Comparison of ENCODE assay signal across 1 cellular context in the genomic region with DNA sequence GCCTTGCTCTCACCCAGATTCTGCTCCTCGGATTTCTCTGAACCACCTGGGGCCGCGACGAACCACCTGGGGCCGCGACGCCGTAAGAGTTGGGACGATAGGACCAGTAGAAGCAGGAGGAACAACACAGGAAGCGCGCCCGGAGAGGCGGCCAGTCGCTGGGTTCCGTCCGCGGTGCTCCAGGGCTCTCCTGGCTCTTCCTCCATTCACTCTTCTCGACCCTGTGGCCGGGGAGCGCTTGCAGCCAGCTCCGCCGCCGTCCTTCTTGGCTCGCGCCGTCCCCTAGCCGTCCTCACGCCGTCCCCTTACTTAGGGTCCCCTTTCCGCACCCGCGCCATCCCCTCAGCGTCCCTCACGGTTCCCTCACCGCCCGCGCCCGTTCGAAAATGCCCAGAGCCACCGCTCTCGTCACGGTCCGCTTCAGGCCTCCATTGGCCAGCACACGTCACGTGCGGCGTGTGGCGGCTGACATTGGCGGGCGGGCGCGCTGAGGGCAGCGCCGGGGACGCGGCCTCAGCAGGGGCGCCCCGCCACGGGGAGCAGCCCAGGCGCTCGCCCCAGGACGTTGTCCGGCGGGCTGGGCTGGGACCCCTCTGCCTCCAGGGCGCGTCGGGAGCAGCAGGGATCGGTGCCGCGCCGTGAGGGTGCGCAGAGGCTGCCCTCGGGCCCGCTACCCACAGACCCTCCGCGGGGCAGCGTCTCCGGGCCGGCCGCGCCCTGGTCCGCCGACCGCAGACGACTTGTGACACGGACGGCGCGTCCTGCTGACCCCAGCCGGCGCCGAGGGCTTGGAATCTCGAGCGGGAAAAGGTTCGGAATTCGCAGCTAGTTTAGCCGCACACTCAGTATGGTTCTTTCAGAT.
A peak's percentile ranks its signal among the peaks of the same experiment; 100 is the strongest.
TF ChIP-seq lines count a peak whose summit lies in the region.

No MANE protein-coding gene starts in this region.

TF ChIP-seq in K562, 482 proteins besides CTCF, POLR2A, EP300 and RAD21 (continued from another document):
- TF ChIP-seq, protein P1, sequence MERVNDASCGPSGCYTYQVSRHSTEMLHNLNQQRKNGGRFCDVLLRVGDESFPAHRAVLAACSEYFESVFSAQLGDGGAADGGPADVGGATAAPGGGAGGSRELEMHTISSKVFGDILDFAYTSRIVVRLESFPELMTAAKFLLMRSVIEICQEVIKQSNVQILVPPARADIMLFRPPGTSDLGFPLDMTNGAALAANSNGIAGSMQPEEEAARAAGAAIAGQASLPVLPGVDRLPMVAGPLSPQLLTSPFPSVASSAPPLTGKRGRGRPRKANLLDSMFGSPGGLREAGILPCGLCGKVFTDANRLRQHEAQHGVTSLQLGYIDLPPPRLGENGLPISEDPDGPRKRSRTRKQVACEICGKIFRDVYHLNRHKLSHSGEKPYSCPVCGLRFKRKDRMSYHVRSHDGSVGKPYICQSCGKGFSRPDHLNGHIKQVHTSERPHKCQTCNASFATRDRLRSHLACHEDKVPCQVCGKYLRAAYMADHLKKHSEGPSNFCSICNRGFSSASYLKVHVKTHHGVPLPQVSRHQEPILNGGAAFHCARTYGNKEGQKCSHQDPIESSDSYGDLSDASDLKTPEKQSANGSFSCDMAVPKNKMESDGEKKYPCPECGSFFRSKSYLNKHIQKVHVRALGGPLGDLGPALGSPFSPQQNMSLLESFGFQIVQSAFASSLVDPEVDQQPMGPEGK (CRISPR knock-in tag; IDR thresholded peaks at IDR 0.05; ENCODE audit: borderline replicate concordance): no peak
- TF ChIP-seq ZNF174 (CRISPR knock-in tag; IDR thresholded peaks at IDR 0.05) (no peak), MXI1 (IDR thresholded peaks at IDR 0.05; ENCODE audit: low read depth, low read length) (no peak), RBBP5 (IDR thresholded peaks at IDR 0.05; ENCODE audit: borderline replicate concordance, insufficient read depth, low read length, poor library complexity, severe bottlenecking) (peak; percentile 92), SMARCB1 (IDR thresholded peaks at IDR 0.05; ENCODE audit: insufficient read length, low read depth) (no peak), DNMT1 (IDR thresholded peaks at IDR 0.05) (no peak), POU5F1 (IDR thresholded peaks at IDR 0.05; ENCODE audit: borderline replicate concordance, low read depth, low read length, partially characterized antibody) (no peak), RFX7 (CRISPR knock-in tag; IDR thresholded peaks at IDR 0.05) (no peak), PTTG1 (tag; IDR thresholded peaks at IDR 0.05; ENCODE audit: low read depth) (no peak), SAFB2 (IDR thresholded peaks at IDR 0.05; ENCODE audit: borderline replicate concordance, low read depth, low read length, severe bottlenecking) (no peak), MAFK (IDR thresholded peaks at IDR 0.05; ENCODE audit: low read length) (no peak), FUS (optimal IDR thresholded peaks at IDR 0.05; ENCODE audit: low read depth, low read length) (no peak), CBX5 (IDR thresholded peaks at IDR 0.05; ENCODE audit: borderline replicate concordance, low read depth) (no peak), GATA2 (CRISPR knock-in tag; IDR thresholded peaks at IDR 0.05) (no peak), ETS2 (tag; IDR thresholded peaks at IDR 0.05; ENCODE audit: borderline replicate concordance, poor library complexity, severe bottlenecking) (no peak), ZKSCAN3 (CRISPR knock-in tag; IDR thresholded peaks at IDR 0.05) (no peak), SUPT5H (IDR thresholded peaks at IDR 0.05) (peak; percentile 94), MCM7 (IDR thresholded peaks at IDR 0.05) (no peak), ZNF354B (CRISPR knock-in tag; IDR thresholded peaks at IDR 0.05) (no peak), ZNF124 (CRISPR knock-in tag; IDR thresholded peaks at IDR 0.05) (no peak), RAD51 (IDR thresholded peaks at IDR 0.05; ENCODE audit: borderline replicate concordance, low read depth) (peak; percentile 93), DPF2 (IDR thresholded peaks at IDR 0.05) (no peak; the same call in 1 of the 2 replicates), ZNF146 (CRISPR knock-in tag; IDR thresholded peaks at IDR 0.05; ENCODE audit: unreplicated experiment) (no peak), TAL1 (IDR thresholded peaks at IDR 0.05) (no peak), GTF2F1 (IDR thresholded peaks at IDR 0.05; ENCODE audit: low read depth, low read length) (no peak), COPS2 (conservative IDR thresholded peaks at IDR 0.05) (no peak), MTA2 (IDR thresholded peaks at IDR 0.05; ENCODE audit: low read depth) (no peak), EWSR1 (IDR thresholded peaks at IDR 0.05; ENCODE audit: borderline replicate concordance, low read depth, partially characterized antibody) (no peak), FIP1L1 (IDR thresholded peaks at IDR 0.05; ENCODE audit: low read depth, low read length, poor library complexity, severe bottlenecking) (peak; percentile 22), DACH1 (IDR thresholded peaks at IDR 0.05; ENCODE audit: partially characterized antibody) (no peak), FOXA3 (CRISPR knock-in tag; conservative IDR thresholded peaks at IDR 0.05 in 1 of 2, IDR thresholded peaks at IDR 0.05 in 1 of 2) (peak in 1 of 2 experiments; percentile 76; a peak in 1 of 4 replicates), ZNF316 (IDR thresholded peaks at IDR 0.05) (no peak), IFI16 (CRISPR knock-in tag; IDR thresholded peaks at IDR 0.05) (no peak), ZBTB1 (CRISPR knock-in tag; IDR thresholded peaks at IDR 0.05; ENCODE audit: borderline replicate concordance, low read depth) (no peak), CEBPB (tag; IDR thresholded peaks at IDR 0.05) (no peak)
- TF ChIP-seq, protein P2, sequence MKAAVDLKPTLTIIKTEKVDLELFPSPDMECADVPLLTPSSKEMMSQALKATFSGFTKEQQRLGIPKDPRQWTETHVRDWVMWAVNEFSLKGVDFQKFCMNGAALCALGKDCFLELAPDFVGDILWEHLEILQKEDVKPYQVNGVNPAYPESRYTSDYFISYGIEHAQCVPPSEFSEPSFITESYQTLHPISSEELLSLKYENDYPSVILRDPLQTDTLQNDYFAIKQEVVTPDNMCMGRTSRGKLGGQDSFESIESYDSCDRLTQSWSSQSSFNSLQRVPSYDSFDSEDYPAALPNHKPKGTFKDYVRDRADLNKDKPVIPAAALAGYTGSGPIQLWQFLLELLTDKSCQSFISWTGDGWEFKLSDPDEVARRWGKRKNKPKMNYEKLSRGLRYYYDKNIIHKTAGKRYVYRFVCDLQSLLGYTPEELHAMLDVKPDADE (conservative IDR thresholded peaks at IDR 0.05; ENCODE audit: control insufficient read depth, low read depth, low read length): no peak; the same call in 1 of the 2 replicates
- TF ChIP-seq, protein P3, sequence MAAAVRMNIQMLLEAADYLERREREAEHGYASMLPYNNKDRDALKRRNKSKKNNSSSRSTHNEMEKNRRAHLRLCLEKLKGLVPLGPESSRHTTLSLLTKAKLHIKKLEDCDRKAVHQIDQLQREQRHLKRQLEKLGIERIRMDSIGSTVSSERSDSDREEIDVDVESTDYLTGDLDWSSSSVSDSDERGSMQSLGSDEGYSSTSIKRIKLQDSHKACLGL (CRISPR knock-in tag; IDR thresholded peaks at IDR 0.05; ENCODE audit: borderline replicate concordance, poor library complexity, severe bottlenecking): no peak
- TF ChIP-seq, protein P4, sequence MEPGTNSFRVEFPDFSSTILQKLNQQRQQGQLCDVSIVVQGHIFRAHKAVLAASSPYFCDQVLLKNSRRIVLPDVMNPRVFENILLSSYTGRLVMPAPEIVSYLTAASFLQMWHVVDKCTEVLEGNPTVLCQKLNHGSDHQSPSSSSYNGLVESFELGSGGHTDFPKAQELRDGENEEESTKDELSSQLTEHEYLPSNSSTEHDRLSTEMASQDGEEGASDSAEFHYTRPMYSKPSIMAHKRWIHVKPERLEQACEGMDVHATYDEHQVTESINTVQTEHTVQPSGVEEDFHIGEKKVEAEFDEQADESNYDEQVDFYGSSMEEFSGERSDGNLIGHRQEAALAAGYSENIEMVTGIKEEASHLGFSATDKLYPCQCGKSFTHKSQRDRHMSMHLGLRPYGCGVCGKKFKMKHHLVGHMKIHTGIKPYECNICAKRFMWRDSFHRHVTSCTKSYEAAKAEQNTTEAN (CRISPR knock-in tag; IDR thresholded peaks at IDR 0.05): no peak
- TF ChIP-seq, protein P5, sequence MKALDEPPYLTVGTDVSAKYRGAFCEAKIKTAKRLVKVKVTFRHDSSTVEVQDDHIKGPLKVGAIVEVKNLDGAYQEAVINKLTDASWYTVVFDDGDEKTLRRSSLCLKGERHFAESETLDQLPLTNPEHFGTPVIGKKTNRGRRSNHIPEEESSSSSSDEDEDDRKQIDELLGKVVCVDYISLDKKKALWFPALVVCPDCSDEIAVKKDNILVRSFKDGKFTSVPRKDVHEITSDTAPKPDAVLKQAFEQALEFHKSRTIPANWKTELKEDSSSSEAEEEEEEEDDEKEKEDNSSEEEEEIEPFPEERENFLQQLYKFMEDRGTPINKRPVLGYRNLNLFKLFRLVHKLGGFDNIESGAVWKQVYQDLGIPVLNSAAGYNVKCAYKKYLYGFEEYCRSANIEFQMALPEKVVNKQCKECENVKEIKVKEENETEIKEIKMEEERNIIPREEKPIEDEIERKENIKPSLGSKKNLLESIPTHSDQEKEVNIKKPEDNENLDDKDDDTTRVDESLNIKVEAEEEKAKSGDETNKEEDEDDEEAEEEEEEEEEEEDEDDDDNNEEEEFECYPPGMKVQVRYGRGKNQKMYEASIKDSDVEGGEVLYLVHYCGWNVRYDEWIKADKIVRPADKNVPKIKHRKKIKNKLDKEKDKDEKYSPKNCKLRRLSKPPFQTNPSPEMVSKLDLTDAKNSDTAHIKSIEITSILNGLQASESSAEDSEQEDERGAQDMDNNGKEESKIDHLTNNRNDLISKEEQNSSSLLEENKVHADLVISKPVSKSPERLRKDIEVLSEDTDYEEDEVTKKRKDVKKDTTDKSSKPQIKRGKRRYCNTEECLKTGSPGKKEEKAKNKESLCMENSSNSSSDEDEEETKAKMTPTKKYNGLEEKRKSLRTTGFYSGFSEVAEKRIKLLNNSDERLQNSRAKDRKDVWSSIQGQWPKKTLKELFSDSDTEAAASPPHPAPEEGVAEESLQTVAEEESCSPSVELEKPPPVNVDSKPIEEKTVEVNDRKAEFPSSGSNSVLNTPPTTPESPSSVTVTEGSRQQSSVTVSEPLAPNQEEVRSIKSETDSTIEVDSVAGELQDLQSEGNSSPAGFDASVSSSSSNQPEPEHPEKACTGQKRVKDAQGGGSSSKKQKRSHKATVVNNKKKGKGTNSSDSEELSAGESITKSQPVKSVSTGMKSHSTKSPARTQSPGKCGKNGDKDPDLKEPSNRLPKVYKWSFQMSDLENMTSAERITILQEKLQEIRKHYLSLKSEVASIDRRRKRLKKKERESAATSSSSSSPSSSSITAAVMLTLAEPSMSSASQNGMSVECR (CRISPR knock-in tag; IDR thresholded peaks at IDR 0.05): peak; percentile 89
- TF ChIP-seq, protein P6, sequence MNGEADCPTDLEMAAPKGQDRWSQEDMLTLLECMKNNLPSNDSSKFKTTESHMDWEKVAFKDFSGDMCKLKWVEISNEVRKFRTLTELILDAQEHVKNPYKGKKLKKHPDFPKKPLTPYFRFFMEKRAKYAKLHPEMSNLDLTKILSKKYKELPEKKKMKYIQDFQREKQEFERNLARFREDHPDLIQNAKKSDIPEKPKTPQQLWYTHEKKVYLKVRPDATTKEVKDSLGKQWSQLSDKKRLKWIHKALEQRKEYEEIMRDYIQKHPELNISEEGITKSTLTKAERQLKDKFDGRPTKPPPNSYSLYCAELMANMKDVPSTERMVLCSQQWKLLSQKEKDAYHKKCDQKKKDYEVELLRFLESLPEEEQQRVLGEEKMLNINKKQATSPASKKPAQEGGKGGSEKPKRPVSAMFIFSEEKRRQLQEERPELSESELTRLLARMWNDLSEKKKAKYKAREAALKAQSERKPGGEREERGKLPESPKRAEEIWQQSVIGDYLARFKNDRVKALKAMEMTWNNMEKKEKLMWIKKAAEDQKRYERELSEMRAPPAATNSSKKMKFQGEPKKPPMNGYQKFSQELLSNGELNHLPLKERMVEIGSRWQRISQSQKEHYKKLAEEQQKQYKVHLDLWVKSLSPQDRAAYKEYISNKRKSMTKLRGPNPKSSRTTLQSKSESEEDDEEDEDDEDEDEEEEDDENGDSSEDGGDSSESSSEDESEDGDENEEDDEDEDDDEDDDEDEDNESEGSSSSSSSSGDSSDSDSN (IDR thresholded peaks at IDR 0.05; ENCODE audit: borderline replicate concordance in 1 of 2, low read depth in 2 of 2, low read length in 2 of 2): peak in 1 of 2 experiments; percentile 4; a peak in 1 of 4 replicates
- TF ChIP-seq, protein P7, sequence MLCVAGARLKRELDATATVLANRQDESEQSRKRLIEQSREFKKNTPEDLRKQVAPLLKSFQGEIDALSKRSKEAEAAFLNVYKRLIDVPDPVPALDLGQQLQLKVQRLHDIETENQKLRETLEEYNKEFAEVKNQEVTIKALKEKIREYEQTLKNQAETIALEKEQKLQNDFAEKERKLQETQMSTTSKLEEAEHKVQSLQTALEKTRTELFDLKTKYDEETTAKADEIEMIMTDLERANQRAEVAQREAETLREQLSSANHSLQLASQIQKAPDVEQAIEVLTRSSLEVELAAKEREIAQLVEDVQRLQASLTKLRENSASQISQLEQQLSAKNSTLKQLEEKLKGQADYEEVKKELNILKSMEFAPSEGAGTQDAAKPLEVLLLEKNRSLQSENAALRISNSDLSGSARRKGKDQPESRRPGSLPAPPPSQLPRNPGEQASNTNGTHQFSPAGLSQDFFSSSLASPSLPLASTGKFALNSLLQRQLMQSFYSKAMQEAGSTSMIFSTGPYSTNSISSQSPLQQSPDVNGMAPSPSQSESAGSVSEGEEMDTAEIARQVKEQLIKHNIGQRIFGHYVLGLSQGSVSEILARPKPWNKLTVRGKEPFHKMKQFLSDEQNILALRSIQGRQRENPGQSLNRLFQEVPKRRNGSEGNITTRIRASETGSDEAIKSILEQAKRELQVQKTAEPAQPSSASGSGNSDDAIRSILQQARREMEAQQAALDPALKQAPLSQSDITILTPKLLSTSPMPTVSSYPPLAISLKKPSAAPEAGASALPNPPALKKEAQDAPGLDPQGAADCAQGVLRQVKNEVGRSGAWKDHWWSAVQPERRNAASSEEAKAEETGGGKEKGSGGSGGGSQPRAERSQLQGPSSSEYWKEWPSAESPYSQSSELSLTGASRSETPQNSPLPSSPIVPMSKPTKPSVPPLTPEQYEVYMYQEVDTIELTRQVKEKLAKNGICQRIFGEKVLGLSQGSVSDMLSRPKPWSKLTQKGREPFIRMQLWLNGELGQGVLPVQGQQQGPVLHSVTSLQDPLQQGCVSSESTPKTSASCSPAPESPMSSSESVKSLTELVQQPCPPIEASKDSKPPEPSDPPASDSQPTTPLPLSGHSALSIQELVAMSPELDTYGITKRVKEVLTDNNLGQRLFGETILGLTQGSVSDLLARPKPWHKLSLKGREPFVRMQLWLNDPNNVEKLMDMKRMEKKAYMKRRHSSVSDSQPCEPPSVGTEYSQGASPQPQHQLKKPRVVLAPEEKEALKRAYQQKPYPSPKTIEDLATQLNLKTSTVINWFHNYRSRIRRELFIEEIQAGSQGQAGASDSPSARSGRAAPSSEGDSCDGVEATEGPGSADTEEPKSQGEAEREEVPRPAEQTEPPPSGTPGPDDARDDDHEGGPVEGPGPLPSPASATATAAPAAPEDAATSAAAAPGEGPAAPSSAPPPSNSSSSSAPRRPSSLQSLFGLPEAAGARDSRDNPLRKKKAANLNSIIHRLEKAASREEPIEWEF (CRISPR knock-in tag; IDR thresholded peaks at IDR 0.05): no peak
TF ChIP-seq in K562: peak in this region for 125.
